ENCODE assay signal across 27 cellular contexts in the genomic region with DNA sequence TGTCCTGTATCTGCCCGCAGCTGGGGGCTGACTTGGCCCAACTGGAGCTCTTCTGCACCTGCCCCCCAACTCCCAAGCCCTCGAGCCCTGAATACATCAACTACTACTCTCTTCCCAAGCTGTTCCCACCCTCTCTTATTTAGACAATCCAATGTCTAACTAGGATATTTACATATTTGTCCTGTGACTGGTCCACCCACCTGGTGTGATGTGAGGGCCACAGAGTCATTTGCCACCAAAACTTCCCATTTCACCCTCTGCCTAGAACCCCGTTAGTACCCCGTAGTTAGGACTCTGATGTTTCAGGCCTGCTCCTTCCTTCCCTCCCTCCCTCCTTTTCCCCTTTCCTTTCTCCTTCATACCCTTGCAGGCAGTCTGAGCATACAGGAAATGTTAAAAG. TPM values are rescaled to one million over a fixed set of nuclear protein-coding genes. Genes with fewer than 3 reads are reported as not detected.
DNase-seq lines count a peak whose midpoint lies in the region; ATAC-seq and TF ChIP-seq lines count a peak whose summit lies in the region.
"Had no signal": no experiment of that assay in that cellular context is flagged by ENCODE, and none has a peak within 500 bp of the region (broad histone marks: within the 10 kb centered on the region; RNA-seq: fewer than 3 reads in every experiment).

No MANE protein-coding gene starts in this region.

- no peak for ATAC-seq in activated T-helper 17 cell treated with anti-CD3 and anti-CD28 coated beads, Interleukin-2, amount 50 U/mL, for 72 hours (replicated peaks)
- ATAC-seq: HCT116 had no signal

- no peak overlapping the region for H3K4me2 ChIP-seq in Loucy (ENCODE audit: low read depth, low read length, poor library complexity, severe bottlenecking)
- H3K4me2 ChIP-seq: PC-9 had no signal

- no peaks in the 10 kb centered on the region for H3K9me3 ChIP-seq in Loucy (ENCODE audit: insufficient read depth, low read depth, low read length)
- H3K9me3 ChIP-seq in skeletal muscle tissue (ENCODE audit: control insufficient read depth in 3 of 3, low read length in 3 of 3): no peaks in the 10 kb centered on the region

- no peak for TF ChIP-seq CTCF in Loucy (conservative IDR thresholded peaks at IDR 0.05; ENCODE audit: low read length)

- H3K4me3 ChIP-seq in Loucy (ENCODE audit: low read length, poor library complexity, severe bottlenecking) (no peak overlapping the region), skeletal muscle tissue (ENCODE audit: low read length in 3 of 3) (no peak overlapping the region)
- H3K4me3 ChIP-seq: PC-9 had no signal

- no peak overlapping the region for H2AFZ ChIP-seq in Loucy (ENCODE audit: low read length)
- H2AFZ ChIP-seq: PC-9 had no signal

- no peaks in the 10 kb centered on the region for H3K9me2 ChIP-seq in Loucy (replicated peaks; ENCODE audit: low read depth, low read length)

- H3K27me3 Mint-ChIP-seq in activated T-helper 17 cell treated with anti-CD3 and anti-CD28 coated beads, Interleukin-2, amount 50 U/mL, for 72 hours: peaks cover 5% of the 10 kb centered on the region

- no peaks in the 10 kb centered on the region for H3F3A ChIP-seq in Loucy (ENCODE audit: low read depth)

- peak overlapping the region; percentile 56 for H3K27ac Mint-ChIP-seq in activated T-helper 17 cell treated with anti-CD3 and anti-CD28 coated beads, Interleukin-2, amount 50 U/mL, for 72 hours

- H3K36me3 Mint-ChIP-seq in activated T-helper 17 cell treated with anti-CD3 and anti-CD28 coated beads, Interleukin-2, amount 50 U/mL, for 72 hours (ENCODE audit: low read depth): peaks cover 22% of the 10 kb centered on the region

- H3K9ac ChIP-seq in Loucy (ENCODE audit: low read depth, low read length, poor library complexity, severe bottlenecking) (peak overlapping the region; percentile 54), skeletal muscle tissue (ENCODE audit: low read depth in 1 of 3, low read length in 3 of 3) (peak overlapping the region in 1 of 3 donors; percentile 70)

- peaks cover 11% of the 10 kb centered on the region for H3K4me1 Mint-ChIP-seq in activated T-helper 17 cell treated with anti-CD3 and anti-CD28 coated beads, Interleukin-2, amount 50 U/mL, for 72 hours

- H3K9me3 Mint-ChIP-seq in activated T-helper 17 cell treated with anti-CD3 and anti-CD28 coated beads, Interleukin-2, amount 50 U/mL, for 72 hours: no peaks in the 10 kb centered on the region
- H3K9me3 Mint-ChIP-seq: CD4-positive, alpha-beta memory T cell had no signal

- H3K4me3 Mint-ChIP-seq in activated T-helper 17 cell treated with anti-CD3 and anti-CD28 coated beads, Interleukin-2, amount 50 U/mL, for 72 hours: no peak overlapping the region
- H3K4me3 Mint-ChIP-seq: CD4-positive, alpha-beta memory T cell had no signal

- peak overlapping the region; percentile 75 for H3K27ac ChIP-seq in skeletal muscle tissue (ENCODE audit: low read depth, low read length)
- H3K27ac ChIP-seq: PC-9 had no signal

- no peaks in the 10 kb centered on the region for H3K79me2 ChIP-seq in Loucy (ENCODE audit: insufficient read depth, low read length)

- H3K36me3 ChIP-seq in Loucy (ENCODE audit: insufficient read depth, low read length): no peaks in the 10 kb centered on the region
- peaks cover 8 to 13% (median 9%) of the 10 kb centered on the region in 3 donors for H3K36me3 ChIP-seq in skeletal muscle tissue (ENCODE audit: control insufficient read depth in 3 of 3, insufficient read depth in 3 of 3, low read length in 3 of 3)

- no peaks in the 10 kb centered on the region for H4K20me1 ChIP-seq in Loucy (ENCODE audit: insufficient read depth, low read length, poor library complexity, severe bottlenecking)

- no peaks in the 10 kb centered on the region for H3K27me3 ChIP-seq in Loucy (ENCODE audit: insufficient read depth, low read length, poor library complexity, severe bottlenecking)
- H3K27me3 ChIP-seq in skeletal muscle tissue (ENCODE audit: control insufficient read depth in 3 of 3, insufficient read depth in 3 of 3, low read length in 3 of 3): peaks cover 0 to 9% (median 9%) of the 10 kb centered on the region in 3 donors

- peak; percentile 11 for DNase-seq in NCI-H1694 treated with DMSO at 0.1 percent for 48 hours (lab: John Stamatoyannopoulos, UW)
- no peak for DNase-seq in NCI-H1694 (lab: John Stamatoyannopoulos, UW)
- DNase-seq in NAMALWA (ENCODE audit: low spot score): no peak
- no peak for DNase-seq in HuH-7.5 (ENCODE audit: low spot score)
- no peak for DNase-seq in cerebellum (ENCODE audit: low spot score)
- DNase-seq: 8988T; ACHN; CD4-positive, alpha-beta memory T cell; COR-L47; DND-41; IMR-90; KG1; NCI-H1092; NCI-H1417 treated with DMSO at 0.1 percent for 48 hours; NCI-H187 treated with DMSO at 0.1 percent for 48 hours; NCI-H446; NCI-H774; NK-92 treated with Interleukin-12 subunit alpha and Interleukin-12 subunit beta, amount 100 ng/mL, for 24 hours; PC-9; SHP77 had no signal

- peaks cover 10% of the 10 kb centered on the region for H3K4me1 ChIP-seq in Loucy (ENCODE audit: insufficient read depth, low read length, poor library complexity, severe bottlenecking)
- H3K4me1 ChIP-seq in skeletal muscle tissue (ENCODE audit: control insufficient read depth in 3 of 3, insufficient read depth in 3 of 3, low read length in 3 of 3): peaks cover 5 to 34% (median 31%) of the 10 kb centered on the region in 3 donors

RNA-seq across cellular contexts. Expression of a gene that starts 6.4 kb away (rescaled TPM):
- under 1 TPM; 0.15 to 0.19 TPM for total RNA-seq in activated T-helper 17 cell treated with anti-CD3 and anti-CD28 coated beads, Interleukin-2, amount 50 U/mL, for 72 hours
- total RNA-seq in skeletal muscle tissue: not detected
- total RNA-seq in cerebellum: 1.00 TPM
- total RNA-seq: CD4-positive, alpha-beta memory T cell; H1; IMR-90; PC-9; RPMI7951; SK-MEL-5 had no signal

RNA-seq across cellular contexts. Expression of a gene that starts 10.1 kb away (rescaled TPM):
- 10 to 100 TPM; 44.1 to 46.7 TPM for total RNA-seq in activated T-helper 17 cell treated with anti-CD3 and anti-CD28 coated beads, Interleukin-2, amount 50 U/mL, for 72 hours
- total RNA-seq in skeletal muscle tissue (18.3 TPM), cerebellum (38.7 TPM)

RNA-seq across cellular contexts. Expression of a gene that starts 20.2 kb away (rescaled TPM):
- total RNA-seq in activated T-helper 17 cell treated with anti-CD3 and anti-CD28 coated beads, Interleukin-2, amount 50 U/mL, for 72 hours: 1 to 10 TPM in 1 of 2 donors, under 1 TPM in 1; 0.82 to 1.6 TPM
- total RNA-seq in skeletal muscle tissue (not detected), cerebellum (0.09 TPM)
- total RNA-seq: H1, IMR-90, PC-9, RPMI7951, SK-MEL-5 had no signal

RNA-seq across cellular contexts. Expression of a gene that starts 40.3 kb away (rescaled TPM):
- 100 to 1,000 TPM in 1 of 2 donors, 10 to 100 TPM in 1; 87.1 to 111 TPM for total RNA-seq in activated T-helper 17 cell treated with anti-CD3 and anti-CD28 coated beads, Interleukin-2, amount 50 U/mL, for 72 hours
- total RNA-seq in skeletal muscle tissue: 15.7 TPM
- total RNA-seq in cerebellum: 12.6 TPM

RNA-seq across cellular contexts. Expression of a gene that starts 50.9 kb away (rescaled TPM):
- 100 to 1,000 TPM; 176 to 316 TPM for total RNA-seq in activated T-helper 17 cell treated with anti-CD3 and anti-CD28 coated beads, Interleukin-2, amount 50 U/mL, for 72 hours
- total RNA-seq in skeletal muscle tissue: 13.6 TPM
- 21.9 TPM for total RNA-seq in cerebellum
